ENCODE assay signal across 10 cellular contexts in genomic region chr10:19117419-19117818, GRCh38.
"Had no signal": no experiment of that assay in that cellular context is flagged by ENCODE, and none has a peak within 500 bp of the region (broad histone marks: within the 10 kb centered on the region; RNA-seq: fewer than 3 reads in every experiment).

No MANE protein-coding gene starts in this region.

- H3K4me3 ChIP-seq: GM23248, GM23338, HAP-1 had no signal

- FAIRE-seq: H54 had no signal

- H3K4me2 ChIP-seq: GM23338 had no signal

- H3K36me3 ChIP-seq: HAP-1 had no signal

- H3K27ac ChIP-seq: GM23248 had no signal

- H2AFZ ChIP-seq: GM23248, GM23338 had no signal

- H3K4me1 ChIP-seq: HAP-1 had no signal

- H3K9me3 ChIP-seq: HAP-1 had no signal

- ATAC-seq: GM23338, HCT116 had no signal

- DNase-seq: GM23248, GOT3, H7, H9, HCEC 1CT, HFFc6 had no signal

- H3K9ac ChIP-seq: GM23248 had no signal
